ENCODE assay signal across 6 cellular contexts in genomic region chr17:75876190-75876937, GRCh38. TPM values are rescaled to one million over a fixed set of nuclear protein-coding genes. Genes with fewer than 3 reads are reported as not detected.
DNase-seq lines count a peak whose midpoint lies in the region; ATAC-seq and TF ChIP-seq lines count a peak whose summit lies in the region.

No MANE protein-coding gene starts in this region.

- H3K4me3 Mint-ChIP-seq in naive thymus-derived CD8-positive, alpha-beta T cell: peak overlapping the region; percentile 80 to 92 (median 87)

- peaks cover 20% of the 10 kb centered on the region for H3K4me1 ChIP-seq in OCI-LY3 (ENCODE audit: low read length)

- H4K20me1 ChIP-seq in OCI-LY3 (ENCODE audit: insufficient read depth, low read length): no peaks in the 10 kb centered on the region

- no peaks in the 10 kb centered on the region for H3K79me2 ChIP-seq in OCI-LY3 (ENCODE audit: low read length)

- no peaks in the 10 kb centered on the region for H3K9me3 ChIP-seq in OCI-LY3 (ENCODE audit: insufficient read depth, low read length)

- in situ Hi-C loops in astrocyte of the spinal cord (cut with HindIII; ENCODE audit: low sequenced_read_pairs): no loop called here

- H3K9me3 Mint-ChIP-seq in naive thymus-derived CD8-positive, alpha-beta T cell: no peaks in the 10 kb centered on the region

- peak; percentile 72 to 77 for ATAC-seq in naive thymus-derived CD8-positive, alpha-beta T cell

- peak overlapping the region; percentile 92 for H3K4me3 ChIP-seq in OCI-LY3 (ENCODE audit: low read length)
- peak overlapping the region; percentile 63 for H3K4me3 ChIP-seq in astrocyte of the spinal cord (ENCODE audit: low read depth, low read length)

- H3K27ac ChIP-seq in OCI-LY3 (ENCODE audit: low read length): peak overlapping the region; percentile 67

- H3K4me1 Mint-ChIP-seq in naive thymus-derived CD8-positive, alpha-beta T cell: peaks cover 19 to 52% (median 52%) of the 10 kb centered on the region in 4 donors

- TF ChIP-seq CTCF in OCI-LY3 (IDR thresholded peaks at IDR 0.05; ENCODE audit: low read depth, low read length) (peak; percentile 32), astrocyte of the spinal cord (IDR thresholded peaks at IDR 0.05; ENCODE audit: low read depth, low read length) (peak; percentile 14)

- H3K36me3 Mint-ChIP-seq in naive thymus-derived CD8-positive, alpha-beta T cell: no peaks in the 10 kb centered on the region

- peak overlapping the region; percentile 88 for H3K4me2 ChIP-seq in OCI-LY3 (ENCODE audit: low read length)

- H3K27ac Mint-ChIP-seq in naive thymus-derived CD8-positive, alpha-beta T cell: peak overlapping the region; percentile 86 to 96 (median 94)

- POLR2A ChIA-PET in naive thymus-derived CD8-positive, alpha-beta T cell (lab: Charles Lee): interaction anchor here (0.6 to 14.9 kb wide), 24 partner anchors 8 to 1569 kb away, joined by 3 to 288 read pairs (median 4); partner anchors contain the start of genes FBF1, GALK1, MRPL38 and TRIM65

- DNase-seq in DMS 273 treated with DMSO at 0.1 percent for 48 hours (lab: John Stamatoyannopoulos, UW) (peak; percentile 16), astrocyte of the spinal cord (ENCODE audit: low read depth, low spot score) (no peak), AG08396 (ENCODE audit: low spot score) (no peak), amniotic stem cell (lab: John Stamatoyannopoulos, UW) (no peak)
- DNase-seq in naive thymus-derived CD8-positive, alpha-beta T cell: peak; percentile 57 to 92 (median 74)

- peaks cover 10% of the 10 kb centered on the region for H3K27me3 ChIP-seq in OCI-LY3 (ENCODE audit: low read depth, low read length)

- H3K27me3 Mint-ChIP-seq in naive thymus-derived CD8-positive, alpha-beta T cell: peaks cover 0 to 2% (median 0%) of the 10 kb centered on the region in 5 donors

- no peaks in the 10 kb centered on the region for H3K36me3 ChIP-seq in OCI-LY3 (replicated peaks; ENCODE audit: low read depth, low read length)

- peak overlapping the region; percentile 88 for H2AFZ ChIP-seq in OCI-LY3 (ENCODE audit: low read depth, low read length)

- H3K9ac ChIP-seq in OCI-LY3 (ENCODE audit: low read length): peak overlapping the region; percentile 87

RNA-seq across cellular contexts. Expression of gene TRIM47, which starts 2.0 kb away (rescaled TPM):
- total RNA-seq in naive thymus-derived CD8-positive, alpha-beta T cell: 1 to 10 TPM; 9.7 to 9.9 TPM
- polyA plus RNA-seq in naive thymus-derived CD8-positive, alpha-beta T cell: 1 to 10 TPM; 1.9 to 8.5 (median 4.2) TPM

RNA-seq across cellular contexts. Expression of gene TRIM65, which starts 20.4 kb away (rescaled TPM):
- 10 to 100 TPM; 34.5 to 40.9 TPM for total RNA-seq in naive thymus-derived CD8-positive, alpha-beta T cell
- polyA plus RNA-seq in naive thymus-derived CD8-positive, alpha-beta T cell: 10 to 100 TPM; 13.4 to 31.8 (median 18.9) TPM

RNA-seq across cellular contexts. Expression of gene WBP2, which starts 21.2 kb away (rescaled TPM):
- total RNA-seq in naive thymus-derived CD8-positive, alpha-beta T cell: 100 to 1,000 TPM; 152 to 156 TPM
- polyA plus RNA-seq in naive thymus-derived CD8-positive, alpha-beta T cell: 10 to 100 TPM; 58.1 to 95.1 (median 70.6) TPM

RNA-seq across cellular contexts. Expression of gene MRPL38, which starts 28.3 kb away (rescaled TPM):
- 100 to 1,000 TPM; 167 to 178 TPM for total RNA-seq in naive thymus-derived CD8-positive, alpha-beta T cell
- polyA plus RNA-seq in naive thymus-derived CD8-positive, alpha-beta T cell: 10 to 100 TPM; 56.4 to 78.7 (median 64.7) TPM

RNA-seq across cellular contexts. Expression of gene UNC13D, which starts 32.2 kb away (rescaled TPM):
- total RNA-seq in naive thymus-derived CD8-positive, alpha-beta T cell: 100 to 1,000 TPM; 147 to 153 TPM
- polyA plus RNA-seq in naive thymus-derived CD8-positive, alpha-beta T cell: 10 to 100 TPM; 50.3 to 78.0 (median 54.0) TPM

Comparison
In these comparisons a context has a peak if more than half of its experiments do, and no peak if none do; other contexts are left out.
1. DNase-seq: peak in DMS 273 treated with DMSO at 0.1 percent for 48 hours (single experiment) and naive thymus-derived CD8-positive, alpha-beta T cell (10 of 10); none in astrocyte of the spinal cord (single experiment), AG08396 (single experiment) and amniotic stem cell (single experiment).